30 cellular contexts compared by ENCODE assay signal in the genomic region with DNA sequence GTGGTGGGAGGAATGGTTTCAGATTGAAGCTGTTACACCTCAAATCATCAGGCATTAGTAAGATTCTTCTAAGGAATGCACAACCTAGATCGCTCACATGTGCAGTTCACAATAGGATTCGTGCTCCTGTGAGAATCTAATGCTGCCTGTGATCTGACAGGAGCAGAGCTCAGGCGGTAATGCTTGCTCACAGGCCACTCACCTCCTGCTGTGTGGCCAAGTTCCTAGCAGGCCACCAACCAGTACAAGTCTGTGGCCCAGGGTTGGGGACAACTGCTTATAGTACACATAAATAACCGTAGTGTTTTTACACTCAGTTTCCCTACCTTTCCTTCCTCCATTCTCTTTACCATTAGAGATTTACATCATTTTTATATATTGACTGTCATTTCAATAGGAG.
"Had no signal": no experiment of that assay in that cellular context is flagged by ENCODE, and none has a peak within 500 bp of the region (broad histone marks: within the 10 kb centered on the region; RNA-seq: fewer than 3 reads in every experiment).

No MANE protein-coding gene starts in this region.

- H3K9me3 ChIP-seq: colonic mucosa, lower lobe of right lung, prostate gland, testis, upper lobe of right lung, vagina had no signal

- H3K27ac Mint-ChIP-seq: dendritic cell treated with granulocyte-macrophage colony-stimulating factor and Interleukin-4, amounts not matched to agents 40 ng/mL and 50 ng/mL, for 4 days; naive B cell; natural killer cell treated with Interleukin-12 subunit alpha and Interleukin-12 subunit beta and Interleukin-15 and Interleukin-18, amount 100 ng/mL, for 72 hours; stimulated activated memory B cell treated with anti-CD40 and anti-IgM and Interleukin-4, amounts not matched to agents 10 μg/mL and 1 μg/mL and 100 μg/mL, for 72 hours had no signal

- H3K4me1 ChIP-seq: colonic mucosa, esophagus muscularis mucosa, foreskin keratinocyte, gastroesophageal sphincter, heart left ventricle, lower lobe of right lung, prostate gland, spleen, testis, tibial nerve, upper lobe of right lung, vagina had no signal

- H3K4me3 ChIP-seq: colonic mucosa, esophagus muscularis mucosa, gastroesophageal sphincter, heart left ventricle, hepatocyte, lower lobe of right lung, prostate gland, skin epidermis, spleen, testis, tibial nerve, upper lobe of right lung, vagina had no signal

- H3K27me3 ChIP-seq: colonic mucosa, esophagus muscularis mucosa, foreskin keratinocyte, gastroesophageal sphincter, heart left ventricle, hepatocyte, spleen, testis, tibial nerve, upper lobe of right lung, vagina had no signal

- ATAC-seq: foreskin keratinocyte; gastroesophageal sphincter; heart left ventricle; left colon; left ventricle myocardium superior; lower lobe of right lung; natural killer cell treated with Interleukin-12 subunit alpha and Interleukin-12 subunit beta and Interleukin-15 and Interleukin-18, amount 100 ng/mL, for 72 hours; right cardiac atrium; stimulated activated memory B cell treated with anti-CD40 and anti-IgM and Interleukin-4, amounts not matched to agents 10 μg/mL and 1 μg/mL and 100 μg/mL, for 72 hours; stimulated activated naive CD8-positive, alpha-beta T cell treated with anti-CD3 and anti-CD28 coated beads, Interleukin-15, Interleukin-2, amounts not matched to agents 100 U/mL and 50 U/mL, for 24 hours; upper lobe of right lung had no signal

- H3K36me3 ChIP-seq: colonic mucosa, esophagus muscularis mucosa, gastroesophageal sphincter, heart left ventricle, lower lobe of right lung, prostate gland, spleen, tibial nerve, upper lobe of right lung, vagina had no signal

- H3K27ac ChIP-seq: colonic mucosa, esophagus muscularis mucosa, foreskin keratinocyte, gastroesophageal sphincter, heart left ventricle, hepatocyte, lower lobe of right lung, prostate gland, skin epidermis, spleen, testis, tibial nerve, upper lobe of right lung, vagina had no signal

- FAIRE-seq: endothelial cell of umbilical vein, islet of Langerhans had no signal

- H3K27me3 Mint-ChIP-seq: dendritic cell treated with granulocyte-macrophage colony-stimulating factor and Interleukin-4, amounts not matched to agents 40 ng/mL and 50 ng/mL, for 4 days; naive B cell; natural killer cell treated with Interleukin-12 subunit alpha and Interleukin-12 subunit beta and Interleukin-15 and Interleukin-18, amount 100 ng/mL, for 72 hours; stimulated activated memory B cell treated with anti-CD40 and anti-IgM and Interleukin-4, amounts not matched to agents 10 μg/mL and 1 μg/mL and 100 μg/mL, for 72 hours had no signal

- H3K79me2 ChIP-seq: hepatocyte had no signal

- DNase-seq: colonic mucosa; effector CD8-positive, alpha-beta T cell; foreskin keratinocyte; heart left ventricle; kidney glomerular epithelial cell; left colon; left ventricle myocardium superior; lower lobe of right lung; naive B cell; nucleus accumbens; right cardiac atrium; spleen; stimulated activated CD4-positive, alpha-beta T cell treated with anti-CD3 and anti-CD28 coated beads, Interleukin-4, amount 100 ng/mL, for 4 hours; stimulated activated naive CD8-positive, alpha-beta T cell treated with anti-CD3 and anti-CD28 coated beads, Interleukin-15, Interleukin-2, amounts not matched to agents 100 U/mL and 50 U/mL, for 24 hours; substantia nigra; testis; upper lobe of right lung had no signal

- H3K4me3 Mint-ChIP-seq: dendritic cell treated with granulocyte-macrophage colony-stimulating factor and Interleukin-4, amounts not matched to agents 40 ng/mL and 50 ng/mL, for 4 days; naive B cell; natural killer cell treated with Interleukin-12 subunit alpha and Interleukin-12 subunit beta and Interleukin-15 and Interleukin-18, amount 100 ng/mL, for 72 hours; neural crest cell; stimulated activated memory B cell treated with anti-CD40 and anti-IgM and Interleukin-4, amounts not matched to agents 10 μg/mL and 1 μg/mL and 100 μg/mL, for 72 hours had no signal

- H3K36me3 Mint-ChIP-seq: naive B cell; natural killer cell treated with Interleukin-12 subunit alpha and Interleukin-12 subunit beta and Interleukin-15 and Interleukin-18, amount 100 ng/mL, for 72 hours; stimulated activated memory B cell treated with anti-CD40 and anti-IgM and Interleukin-4, amounts not matched to agents 10 μg/mL and 1 μg/mL and 100 μg/mL, for 72 hours had no signal

- H3K4me1 Mint-ChIP-seq: naive B cell; neural crest cell; stimulated activated memory B cell treated with anti-CD40 and anti-IgM and Interleukin-4, amounts not matched to agents 10 μg/mL and 1 μg/mL and 100 μg/mL, for 72 hours had no signal

- H3K4me2 ChIP-seq: hepatocyte had no signal
